ENCODE assay signal across 19 cellular contexts in genomic region chr13:55553736-55554135, GRCh38.
"Had no signal": no experiment of that assay in that cellular context is flagged by ENCODE, and none has a peak within 500 bp of the region (broad histone marks: within the 10 kb centered on the region; RNA-seq: fewer than 3 reads in every experiment).

No MANE protein-coding gene starts in this region.

- H3K9me3 ChIP-seq: prostate gland, right lobe of liver, tibial artery, uterus had no signal

- H3K27ac ChIP-seq: prostate gland, right lobe of liver, spleen, tibial artery, uterus had no signal

- H3K36me3 ChIP-seq: prostate gland, right lobe of liver, spleen, tibial artery, uterus had no signal

- H3K4me3 ChIP-seq: prostate gland, right lobe of liver, spleen, tibial artery, uterus had no signal

- H3K4me1 ChIP-seq: prostate gland, right lobe of liver, spleen, tibial artery, uterus had no signal

- H3K27me3 ChIP-seq: right lobe of liver, spleen, tibial artery, uterus had no signal

- H3K27me3 Mint-ChIP-seq: activated T-helper 17 cell treated with anti-CD3 and anti-CD28 coated beads, Interleukin-2, amount 50 U/mL, for 72 hours; central memory CD8-positive, alpha-beta T cell; dendritic cell treated with granulocyte-macrophage colony-stimulating factor and Interleukin-4, amounts not matched to agents 40 ng/mL and 50 ng/mL, for 4 days; stimulated activated memory B cell treated with anti-CD40 and anti-IgM and Interleukin-4, amounts not matched to agents 10 μg/mL and 1 μg/mL and 100 μg/mL, for 72 hours had no signal

- H3K36me3 Mint-ChIP-seq: immature natural killer cell; stimulated activated memory B cell treated with anti-CD40 and anti-IgM and Interleukin-4, amounts not matched to agents 10 μg/mL and 1 μg/mL and 100 μg/mL, for 72 hours had no signal

- H3K4me1 Mint-ChIP-seq: activated T-helper 17 cell treated with anti-CD3 and anti-CD28 coated beads, Interleukin-2, amount 50 U/mL, for 72 hours; central memory CD8-positive, alpha-beta T cell; immature natural killer cell; natural killer cell; stimulated activated memory B cell treated with anti-CD40 and anti-IgM and Interleukin-4, amounts not matched to agents 10 μg/mL and 1 μg/mL and 100 μg/mL, for 72 hours had no signal

- DNase-seq: activated CD4-positive, alpha-beta T cell treated with anti-CD3 and anti-CD28 coated beads for 48 hours; activated CD8-positive, alpha-beta memory T cell treated with anti-CD3 and anti-CD28 coated beads, Interleukin-2, amount 50 U/mL, for 48 hours; activated CD8-positive, alpha-beta T cell treated with anti-CD3 and anti-CD28 coated beads, Interleukin-2, amount 10 ng/mL, durations not matched to agents 7 days and 5 days; activated naive CD4-positive, alpha-beta T cell treated with anti-CD3 and anti-CD28 coated beads, Interleukin-2, amount 50 U/mL, for 16 hours; erythroblast; immature natural killer cell; left cardiac atrium; natural killer cell; right lobe of liver; spleen; stimulated activated CD4-positive, alpha-beta T cell treated with anti-CD3 and anti-CD28 coated beads, Interleukin-1b, Interleukin-23, amount 100 ng/mL, for 48 hours; tibial artery; uterus had no signal

- H3K4me3 Mint-ChIP-seq: activated CD8-positive, alpha-beta T cell treated with anti-CD3 and anti-CD28 coated beads, Interleukin-2, amount 10 ng/mL, durations not matched to agents 7 days and 5 days; activated T-helper 17 cell treated with anti-CD3 and anti-CD28 coated beads, Interleukin-2, amount 50 U/mL, for 72 hours; central memory CD8-positive, alpha-beta T cell; dendritic cell treated with granulocyte-macrophage colony-stimulating factor and Interleukin-4, amounts not matched to agents 40 ng/mL and 50 ng/mL, for 4 days; immature natural killer cell; natural killer cell; stimulated activated memory B cell treated with anti-CD40 and anti-IgM and Interleukin-4, amounts not matched to agents 10 μg/mL and 1 μg/mL and 100 μg/mL, for 72 hours; WTC11 had no signal

- H3K27ac Mint-ChIP-seq: activated CD8-positive, alpha-beta T cell treated with anti-CD3 and anti-CD28 coated beads, Interleukin-2, amount 10 ng/mL, durations not matched to agents 7 days and 5 days; activated T-helper 17 cell treated with anti-CD3 and anti-CD28 coated beads, Interleukin-2, amount 50 U/mL, for 72 hours; dendritic cell treated with granulocyte-macrophage colony-stimulating factor and Interleukin-4, amounts not matched to agents 40 ng/mL and 50 ng/mL, for 4 days; immature natural killer cell; natural killer cell; stimulated activated memory B cell treated with anti-CD40 and anti-IgM and Interleukin-4, amounts not matched to agents 10 μg/mL and 1 μg/mL and 100 μg/mL, for 72 hours; WTC11 had no signal
